14 cellular contexts compared by ENCODE assay signal in the genomic region with DNA sequence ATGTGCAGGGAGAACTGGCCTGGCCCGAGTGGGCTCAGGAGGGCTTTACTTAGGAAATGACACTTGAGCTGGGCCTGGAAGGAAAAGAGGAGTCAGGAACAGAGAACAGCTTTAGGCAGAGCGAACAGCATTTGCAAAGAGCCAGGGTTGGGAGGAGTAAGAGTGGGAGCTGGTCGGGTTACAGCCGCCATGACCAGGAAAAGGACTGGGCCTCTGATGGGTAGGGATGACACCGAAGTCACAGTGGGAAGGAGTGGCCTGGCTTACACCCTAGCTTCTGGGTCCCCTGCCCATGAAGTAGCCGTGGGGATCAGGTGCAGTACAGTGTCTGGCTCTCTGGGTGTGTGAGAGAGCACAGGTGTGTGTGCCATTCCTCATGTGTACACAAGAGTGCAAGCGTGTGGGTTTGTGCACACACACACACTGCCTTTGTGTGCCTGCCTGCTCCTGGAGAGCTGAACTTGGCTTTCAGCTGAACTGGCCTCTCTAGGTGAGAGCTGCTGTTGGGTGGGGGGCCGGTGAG. TPM values are rescaled to one million over a fixed set of nuclear protein-coding genes. Genes with fewer than 3 reads are reported as not detected.
A peak's percentile ranks its signal among the peaks of the same experiment; 100 is the strongest.
DNase-seq lines count a peak whose midpoint lies in the region; ATAC-seq and TF ChIP-seq lines count a peak whose summit lies in the region.
"Had no signal": no experiment of that assay in that cellular context is flagged by ENCODE, and none has a peak within 500 bp of the region (broad histone marks: within the 10 kb centered on the region; RNA-seq: fewer than 3 reads in every experiment).

No MANE protein-coding gene starts in this region.

- no peak overlapping the region for H2AFZ ChIP-seq in Karpas-422 (ENCODE audit: low read length)

- no peak for TF ChIP-seq CTCF in ovary (IDR thresholded peaks at IDR 0.05)

- no peak overlapping the region for H3K9ac ChIP-seq in Karpas-422 (ENCODE audit: low read length)

- 36 to 47% (median 36%) methylated on average over 8 of the region's 8 CpGs for WGBS in ovary, 3 donors

- no peak overlapping the region for H3K4me3 Mint-ChIP-seq in stimulated activated naive CD8-positive, alpha-beta T cell treated with anti-CD3 and anti-CD28 coated beads, Interleukin-15, amount 100 ng/mL, for 72 hours
- H3K4me3 Mint-ChIP-seq: activated B cell treated with CpG ODN at 0.5 μM for 24 hours had no signal

- TF ChIP-seq POLR2A in ovary (IDR thresholded peaks at IDR 0.05): no peak

- no peaks in the 10 kb centered on the region for H3K4me1 Mint-ChIP-seq in stimulated activated naive CD8-positive, alpha-beta T cell treated with anti-CD3 and anti-CD28 coated beads, Interleukin-15, amount 100 ng/mL, for 72 hours

- peak overlapping the region; percentile 33 to 73 for H3K27ac Mint-ChIP-seq in stimulated activated naive CD8-positive, alpha-beta T cell treated with anti-CD3 and anti-CD28 coated beads, Interleukin-15, amount 100 ng/mL, for 72 hours
- H3K27ac Mint-ChIP-seq: activated B cell treated with CpG ODN at 0.5 μM for 24 hours had no signal

- intact Hi-C loops in ovary (cut with DNase I): loop anchor here in 3 of 4 donors (2.0 to 5.0 kb wide), 3 partner anchors 31 to 121 kb away; partner anchors contain the start of gene CPZ (in 1 of the 3)

- H3K27me3 ChIP-seq in ovary (no peaks in the 10 kb centered on the region), Karpas-422 (ENCODE audit: low read length) (no peaks in the 10 kb centered on the region)
- H3K27me3 ChIP-seq: right lobe of liver had no signal

- H3K4me3 ChIP-seq in ovary: no peak overlapping the region
- H3K4me3 ChIP-seq in Karpas-422 (ENCODE audit: low read length): no peak overlapping the region
- H3K4me3 ChIP-seq: HAP-1, mucosa of descending colon, right lobe of liver had no signal

- H3K9me3 ChIP-seq in ovary (no peaks in the 10 kb centered on the region), Karpas-422 (ENCODE audit: low read length) (no peaks in the 10 kb centered on the region)
- H3K9me3 ChIP-seq: HAP-1, mucosa of descending colon, right lobe of liver had no signal

- no peak overlapping the region for H3K4me2 ChIP-seq in Karpas-422 (ENCODE audit: low read depth, low read length, poor library complexity, severe bottlenecking)

- peak overlapping the region; percentile 33 to 93 for H3K27ac ChIP-seq in ovary
- no peak overlapping the region for H3K27ac ChIP-seq in Karpas-422 (ENCODE audit: low read length)
- H3K27ac ChIP-seq: right lobe of liver had no signal

- H3K36me3 ChIP-seq in ovary (no peaks in the 10 kb centered on the region), Karpas-422 (ENCODE audit: insufficient read depth, low read length) (peaks cover 2% of the 10 kb centered on the region; the same call in 1 of the 2 replicates)

- no peak for DNase-seq in stimulated activated naive CD8-positive, alpha-beta T cell treated with anti-CD3 and anti-CD28 coated beads, Interleukin-15, amount 100 ng/mL, for 72 hours
- no peak for DNase-seq in stimulated activated naive CD8-positive, alpha-beta T cell treated with anti-CD3 and anti-CD28 coated beads, Interleukin-15, Interleukin-2, amounts not matched to agents 100 U/mL and 50 U/mL, for 24 hours
- no peak for DNase-seq in ovary
- no peak for DNase-seq in COLO829 (ENCODE audit: low spot score)
- no peak for DNase-seq in GF-D8 (lab: John Stamatoyannopoulos, UW)
- no peak for DNase-seq in Karpas-422
- DNase-seq in NCI-H146 treated with DMSO at 0.1 percent for 48 hours (lab: John Stamatoyannopoulos, UW; ENCODE audit: unreplicated experiment): no peak
- DNase-seq: activated B cell treated with CpG ODN at 0.5 μM for 24 hours, mucosa of descending colon, NCI-H748 treated with DMSO at 0.1 percent for 48 hours, right lobe of liver had no signal

- TF ChIP-seq EP300 in ovary (IDR thresholded peaks at IDR 0.05): no peak

- no peaks in the 10 kb centered on the region for H3K9me3 Mint-ChIP-seq in stimulated activated naive CD8-positive, alpha-beta T cell treated with anti-CD3 and anti-CD28 coated beads, Interleukin-15, amount 100 ng/mL, for 72 hours
- H3K9me3 Mint-ChIP-seq: activated B cell treated with CpG ODN at 0.5 μM for 24 hours had no signal

- no peaks in the 10 kb centered on the region for H3K9me2 ChIP-seq in Karpas-422 (replicated peaks; ENCODE audit: insufficient read depth, low read length)

- H4K20me1 ChIP-seq in Karpas-422 (ENCODE audit: insufficient read depth, low read depth, low read length): no peaks in the 10 kb centered on the region

- no peaks in the 10 kb centered on the region for H3K79me2 ChIP-seq in Karpas-422 (ENCODE audit: low read length)

- ATAC-seq in stimulated activated naive CD8-positive, alpha-beta T cell treated with anti-CD3 and anti-CD28 coated beads, Interleukin-15, amount 100 ng/mL, for 72 hours: no peak
- ATAC-seq in stimulated activated naive CD8-positive, alpha-beta T cell treated with anti-CD3 and anti-CD28 coated beads, Interleukin-15, Interleukin-2, amounts not matched to agents 100 U/mL and 50 U/mL, for 24 hours: no peak
- peak; percentile 6 for ATAC-seq in esophagus mucosa
- ATAC-seq: HepG2, mucosa of descending colon had no signal

- H3K4me1 ChIP-seq in ovary (ENCODE audit: insufficient read depth) (peaks cover 46% of the 10 kb centered on the region), Karpas-422 (ENCODE audit: low read length) (no peaks in the 10 kb centered on the region)
- H3K4me1 ChIP-seq: HAP-1, right lobe of liver had no signal

- H3K27me3 Mint-ChIP-seq in stimulated activated naive CD8-positive, alpha-beta T cell treated with anti-CD3 and anti-CD28 coated beads, Interleukin-15, amount 100 ng/mL, for 72 hours: no peaks in the 10 kb centered on the region
- H3K27me3 Mint-ChIP-seq: activated B cell treated with CpG ODN at 0.5 μM for 24 hours had no signal

RNA-seq across cellular contexts. Expression of gene TRMT44, which starts 31.6 kb away (rescaled TPM):
- total RNA-seq in esophagus mucosa: 15.7 TPM
- 10 to 100 TPM; 29.7 to 54.8 (median 35.9) TPM for total RNA-seq in ovary
- 10 to 100 TPM; 14.6 to 30.3 TPM for polyA plus RNA-seq in ovary
- total RNA-seq in Karpas-422 (2014; rRNA removed; shearing (Covaris generic); ENCODE audit: low replicate concordance): 14.1 and 16.2 TPM in 2 replicates

RNA-seq across cellular contexts. Expression of gene ACOX3, which starts 31.7 kb away (rescaled TPM):
- total RNA-seq in esophagus mucosa (48.0 TPM), ovary (10 to 100 TPM; 15.0 to 32.4 (median 24.2) TPM)
- polyA plus RNA-seq in ovary: 10 to 100 TPM; 10.1 to 14.2 TPM
- total RNA-seq in Karpas-422 (2014; rRNA removed; shearing (Covaris generic); ENCODE audit: low replicate concordance): 7.8 and 17.6 TPM in 2 replicates
